31 cellular contexts compared by ENCODE assay signal in the genomic region with DNA sequence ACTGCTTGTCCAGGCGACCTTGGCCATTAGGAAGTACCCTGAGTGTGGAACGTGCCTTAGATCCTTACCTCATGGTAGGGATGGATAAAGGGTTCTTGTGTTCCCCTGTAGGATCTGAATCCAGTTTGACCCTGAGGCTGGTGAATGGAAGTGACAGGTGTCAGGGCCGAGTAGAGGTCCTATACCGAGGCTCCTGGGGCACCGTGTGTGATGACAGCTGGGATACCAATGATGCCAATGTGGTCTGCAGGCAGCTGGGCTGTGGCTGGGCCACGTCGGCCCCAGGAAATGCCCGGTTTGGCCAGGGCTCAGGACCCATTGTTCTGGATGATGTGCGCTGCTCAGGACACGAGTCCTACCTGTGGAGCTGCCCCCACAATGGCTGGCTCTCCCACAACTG. TPM values are rescaled to one million over a fixed set of nuclear protein-coding genes. Genes with fewer than 3 reads are reported as not detected.
"Had no signal": no experiment of that assay in that cellular context is flagged by ENCODE, and none has a peak within 500 bp of the region (broad histone marks: within the 10 kb centered on the region; RNA-seq: fewer than 3 reads in every experiment).

No MANE protein-coding gene starts in this region.

- DNase-seq: activated B cell treated with CpG ODN at 0.5 μM for 24 hours; activated CD4-positive, alpha-beta memory T cell treated with anti-CD3 and anti-CD28 coated beads for 36 hours; activated CD4-positive, alpha-beta T cell treated with anti-CD3 and anti-CD28 coated beads for 4 hours; activated CD4-positive, alpha-beta T cell treated with anti-CD3 and anti-CD28 coated beads, Interleukin-2, amount 10 ng/mL, durations not matched to agents 24 days and 14 days; activated CD4-positive, alpha-beta T cell treated with anti-CD3 and anti-CD28 coated beads, Interleukin-2, amount 50 U/mL, for 1 hour; activated CD4-positive, alpha-beta T cell treated with anti-CD3 and anti-CD28 coated beads, Interleukin-2, amount 50 U/mL, for 4 hours; activated CD4-positive, CD25-positive, alpha-beta regulatory T cell treated with anti-CD3 and anti-CD28 coated beads, Interleukin-2, amount 50 U/mL, for 72 hours; activated CD8-positive, alpha-beta memory T cell treated with anti-CD3 and anti-CD28 coated beads, Interleukin-2, amount 50 U/mL, for 4 hours; activated CD8-positive, alpha-beta T cell treated with anti-CD3 and anti-CD28 coated beads for 36 hours; activated gamma-delta T cell; activated naive CD4-positive, alpha-beta T cell treated with anti-CD3 and anti-CD28 coated beads, Interleukin-2, amount 10 ng/mL, durations not matched to agents 7 days and 5 days; activated naive CD4-positive, alpha-beta T cell treated with Interleukin-2 at 50 U/mL for 16 hours; activated naive CD8-positive, alpha-beta T cell treated with anti-CD3 and anti-CD28 coated beads, Interleukin-2, amount 10 ng/mL, durations not matched to agents 7 days and 5 days; activated naive CD8-positive, alpha-beta T cell treated with anti-CD3 and anti-CD28 coated beads, Interleukin-2, amount 50 U/mL, for 24 hours; activated T-cell treated with anti-CD3 and anti-CD28 coated beads for 4 hours; activated T-cell treated with anti-CD3 and anti-CD28 coated beads, Interleukin-2, amount 50 U/mL, for 1 hour; activated T-cell treated with anti-CD3 and anti-CD28 coated beads, Interleukin-2, amount 50 U/mL, for 4 hours; activated T-cell treated with anti-CD3 and anti-CD28 coated beads, Interleukin-2, amount 50 U/mL, for 72 hours; amygdala; anterior cingulate cortex; caudate nucleus; cerebellar nuclear complex; T-helper 2 cell; T-helper 9 cell had no signal

- H3K27me3 ChIP-seq: ascending aorta, cardiac muscle cell had no signal

- H3K9me3 ChIP-seq: ascending aorta had no signal

- H3K4me3 ChIP-seq: ascending aorta, cardiac muscle cell had no signal

- H3K36me3 ChIP-seq: ascending aorta, cardiac muscle cell had no signal

- H3K4me1 ChIP-seq: ascending aorta had no signal

- H3K27ac ChIP-seq: ascending aorta, cardiac muscle cell, VCaP had no signal

RNA-seq across cellular contexts. Expression of a gene that starts 31.6 kb away (rescaled TPM):
- total RNA-seq: activated B cell treated with CpG ODN at 0.5 μM for 24 hours; activated CD4-positive, alpha-beta memory T cell treated with anti-CD3 and anti-CD28 coated beads for 36 hours; activated CD4-positive, alpha-beta T cell treated with anti-CD3 and anti-CD28 coated beads, Interleukin-2, amount 10 ng/mL, durations not matched to agents 24 days and 14 days; activated CD8-positive, alpha-beta memory T cell treated with anti-CD3 and anti-CD28 coated beads for 36 hours; activated CD8-positive, alpha-beta T cell treated with anti-CD3 and anti-CD28 coated beads for 36 hours; activated naive CD8-positive, alpha-beta T cell treated with anti-CD3 and anti-CD28 coated beads, Interleukin-2, amount 10 ng/mL, durations not matched to agents 7 days and 5 days; activated T-cell treated with anti-CD3 and anti-CD28 coated beads, Interleukin-2, amount 50 U/mL, for 72 hours; activated T-helper 1 cell treated with anti-CD3 and anti-CD28 coated beads, Interleukin-12 subunit alpha, Interleukin-12 subunit beta, Interleukin-2, Interleukin-4 antibody, amounts not matched to agents 30 ng/mL and 10 ng/mL and 1 ng/mL, durations not matched to agents 14 hours and 24 hours and 36 hours; activated T-helper 17 cell treated with anti-CD3 and anti-CD28 coated beads, Interleukin-2, amount 50 U/mL, for 72 hours; ascending aorta; bronchial epithelial cell; cardiac muscle cell had no signal
